In the genomic region with DNA sequence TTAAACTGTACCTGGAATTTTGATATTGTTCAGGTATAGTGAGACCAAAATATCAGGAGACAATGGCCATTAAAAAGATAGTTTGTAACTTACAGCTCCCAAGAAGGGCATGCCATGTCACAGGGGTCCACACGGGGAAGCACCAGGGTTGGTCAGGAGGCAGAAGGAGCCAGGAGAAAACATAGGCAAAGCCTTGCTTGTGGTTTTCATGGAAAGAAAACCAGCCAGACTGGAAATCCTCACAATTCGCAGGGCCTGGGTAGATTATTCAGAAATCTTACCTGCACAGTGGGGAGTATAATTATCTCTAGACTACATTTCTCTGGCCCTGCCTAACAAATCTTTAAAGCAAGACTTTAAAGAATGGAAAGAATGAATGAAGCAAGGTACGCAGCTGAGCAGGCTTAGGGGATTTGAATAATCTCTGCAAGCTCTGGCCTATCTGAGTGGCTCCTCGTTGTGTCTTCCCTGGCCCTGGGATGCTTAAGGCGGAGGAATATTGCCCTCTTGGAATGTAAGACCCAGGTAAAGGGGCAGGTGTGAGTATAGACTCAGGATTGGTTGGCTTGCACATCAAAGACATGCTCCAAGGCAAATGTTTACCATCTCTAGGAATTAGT, we compare ENCODE assay signal across 22 cellular contexts.
"Had no signal": no experiment of that assay in that cellular context is flagged by ENCODE, and none has a peak within 500 bp of the region (broad histone marks: within the 10 kb centered on the region; RNA-seq: fewer than 3 reads in every experiment).

No MANE protein-coding gene starts in this region.

- H3K36me3 Mint-ChIP-seq: activated naive CD8-positive, alpha-beta T cell; memory B cell had no signal

- H3K27ac ChIP-seq: epithelial cell of prostate, gastroesophageal sphincter, thyroid gland had no signal

- DNase-seq: activated B cell treated with CpG ODN at 0.5 μM for 24 hours; activated CD4-positive, alpha-beta T cell treated with anti-CD3 and anti-CD28 coated beads for 36 hours; activated CD4-positive, alpha-beta T cell treated with anti-CD3 and anti-CD28 coated beads, Interleukin-2, amount 50 U/mL, for 48 hours; activated CD8-positive, alpha-beta memory T cell treated with anti-CD3 and anti-CD28 coated beads, Interleukin-2, amount 50 U/mL, for 48 hours; activated naive CD4-positive, alpha-beta T cell; activated T-cell treated with anti-CD3 and anti-CD28 coated beads, Interleukin-2, amount 50 U/mL, for 4 hours; cerebellar nuclear complex; cortex of kidney; head of caudate nucleus; left colon; naive thymus-derived CD4-positive, alpha-beta T cell; stimulated activated CD4-positive, alpha-beta T cell treated with anti-CD3 and anti-CD28 coated beads, Interleukin-12 subunit alpha, Interleukin-12 subunit beta, amount 100 ng/mL, for 4 hours; stimulated activated CD4-positive, alpha-beta T cell treated with anti-CD3 and anti-CD28 coated beads, Interleukin-4, amount 100 ng/mL, for 4 hours; stimulated activated naive CD8-positive, alpha-beta T cell treated with anti-CD3 and anti-CD28 coated beads, Interleukin-15, Interleukin-2, amounts not matched to agents 100 U/mL and 50 U/mL, for 24 hours; T-helper 9 cell; thyroid gland had no signal

- H3K36me3 ChIP-seq: gastroesophageal sphincter, thyroid gland had no signal

- H3K4me1 Mint-ChIP-seq: activated B cell treated with CpG ODN at 0.5 μM for 24 hours had no signal

- H3K9me3 ChIP-seq: gastroesophageal sphincter, thyroid gland had no signal

- H3K9me3 Mint-ChIP-seq: activated B cell treated with CpG ODN at 0.5 μM for 24 hours; activated T-cell treated with anti-CD3 and anti-CD28 coated beads, Interleukin-2, amount 50 U/mL, for 4 hours; activated T-helper 2 cell treated with anti-CD3 and anti-CD28 coated beads, Interferon-gamma antibody, Interleukin-2, Interleukin-4, amounts not matched to agents 10 μg/mL and 5 μg/mL and 100 μg/mL, durations not matched to agents 14 hours and 24 hours and 36 hours; memory B cell had no signal

- H3K27me3 Mint-ChIP-seq: activated B cell treated with CpG ODN at 0.5 μM for 24 hours; activated CD4-positive, alpha-beta T cell treated with anti-CD3 and anti-CD28 coated beads for 36 hours; activated naive CD8-positive, alpha-beta T cell; memory B cell had no signal

- H3K4me3 ChIP-seq: gastroesophageal sphincter, thyroid gland had no signal

- H3K27me3 ChIP-seq: gastroesophageal sphincter, thyroid gland had no signal

- H3K4me3 Mint-ChIP-seq: activated B cell treated with CpG ODN at 0.5 μM for 24 hours; activated CD4-positive, alpha-beta T cell treated with anti-CD3 and anti-CD28 coated beads for 36 hours; activated naive CD8-positive, alpha-beta T cell; activated T-cell treated with anti-CD3 and anti-CD28 coated beads, Interleukin-2, amount 50 U/mL, for 4 hours; memory B cell; naive thymus-derived CD4-positive, alpha-beta T cell; neural crest cell had no signal

- ATAC-seq: activated CD4-positive, alpha-beta T cell treated with anti-CD3 and anti-CD28 coated beads for 36 hours; activated T-cell treated with anti-CD3 and anti-CD28 coated beads, Interleukin-2, amount 50 U/mL, for 4 hours; gastroesophageal sphincter; left colon; naive thymus-derived CD4-positive, alpha-beta T cell; stimulated activated naive CD8-positive, alpha-beta T cell treated with anti-CD3 and anti-CD28 coated beads, Interleukin-15, Interleukin-2, amounts not matched to agents 100 U/mL and 50 U/mL, for 24 hours had no signal

- H3K27ac Mint-ChIP-seq: activated B cell treated with CpG ODN at 0.5 μM for 24 hours; activated CD4-positive, alpha-beta T cell treated with anti-CD3 and anti-CD28 coated beads for 36 hours; activated naive CD8-positive, alpha-beta T cell; activated T-helper 2 cell treated with anti-CD3 and anti-CD28 coated beads, Interferon-gamma antibody, Interleukin-2, Interleukin-4, amounts not matched to agents 10 μg/mL and 5 μg/mL and 100 μg/mL, durations not matched to agents 14 hours and 24 hours and 36 hours; memory B cell; naive thymus-derived CD4-positive, alpha-beta T cell had no signal
